1 cellular context compared by ENCODE assay signal in genomic region chr5:670396-671270, GRCh38.
TF ChIP-seq lines count a peak whose summit lies in the region.

No MANE protein-coding gene starts in this region.

TF ChIP-seq in K562, 482 proteins besides CTCF, POLR2A, EP300 and RAD21:
- TF ChIP-seq CEBPB (tag; IDR thresholded peaks at IDR 0.05) = no peak
- TF ChIP-seq ZBTB43 (CRISPR knock-in tag; IDR thresholded peaks at IDR 0.05) = 0 out of 2 replicates have a peak, but pooled peaks have one; percentile 21
- TF ChIP-seq CC2D1A (IDR thresholded peaks at IDR 0.05) = no peak
- no peak for TF ChIP-seq NEUROD1 (IDR thresholded peaks at IDR 0.05; ENCODE audit: borderline replicate concordance, low read depth, low read length, partially characterized antibody)
- TF ChIP-seq MCM2 (IDR thresholded peaks at IDR 0.05; ENCODE audit: low read depth) = no peak
- TF ChIP-seq POLR2AphosphoS2 (IDR thresholded peaks at IDR 0.05; ENCODE audit: low read length) = peak; percentile 31; the same call in 1 of the 2 replicates
- TF ChIP-seq TFAP4 (CRISPR knock-in tag; IDR thresholded peaks at IDR 0.05; ENCODE audit: borderline replicate concordance) = 0 out of 2 replicates have a peak, but pooled peaks have one; percentile 21
